Comparison of ENCODE assay signal across 10 cellular contexts in genomic region chr2:44267269-44268258, GRCh38. TPM values are rescaled to one million over a fixed set of nuclear protein-coding genes. Genes with fewer than 3 reads are reported as not detected.
DNase-seq lines count a peak whose midpoint lies in the region; ATAC-seq and TF ChIP-seq lines count a peak whose summit lies in the region.
"Had no signal": no experiment of that assay in that cellular context is flagged by ENCODE, and none has a peak within 500 bp of the region (broad histone marks: within the 10 kb centered on the region; RNA-seq: fewer than 3 reads in every experiment).

No MANE protein-coding gene starts in this region.

- no peaks in the 10 kb centered on the region for H3K9me3 Mint-ChIP-seq in neural progenitor cell
- H3K9me3 Mint-ChIP-seq: stimulated activated naive CD8-positive, alpha-beta T cell treated with anti-CD3 and anti-CD28 coated beads, Interleukin-15, Interleukin-2, amounts not matched to agents 100 ng/mL and 50 ng/mL, for 24 hours had no signal

- WGBS in transverse colon (ENCODE audit: low coverage in 1 of 2), 2 donors: 88 to 89% methylated on average over 4 to 8 of the region's 8 CpGs

- H3K4me1 Mint-ChIP-seq in neural progenitor cell: peaks cover 15% of the 10 kb centered on the region

- no peaks in the 10 kb centered on the region for H3K79me2 ChIP-seq in neural progenitor cell (ENCODE audit: low read depth)

- no peaks in the 10 kb centered on the region for H3K27me3 ChIP-seq in RWPE2 (ENCODE audit: insufficient read depth, poor library complexity, severe bottlenecking)
- no peaks in the 10 kb centered on the region for H3K27me3 ChIP-seq in neural progenitor cell
- H3K27me3 ChIP-seq in transverse colon: no peaks in the 10 kb centered on the region

- H2AFZ ChIP-seq in neural progenitor cell (replicated peaks): peak overlapping the region; percentile 14

- H3K4me2 ChIP-seq in neural progenitor cell: peak overlapping the region; percentile 14

- TF ChIP-seq CTCF in RWPE2 (IDR thresholded peaks at IDR 0.05; ENCODE audit: poor library complexity, severe bottlenecking): no peak
- TF ChIP-seq CTCF in neural progenitor cell (IDR thresholded peaks at IDR 0.05): no peak
- TF ChIP-seq CTCF in transverse colon (IDR thresholded peaks at IDR 0.05): no peak

- H4K20me1 ChIP-seq in neural progenitor cell (ENCODE audit: low read depth): no peaks in the 10 kb centered on the region

- H3K36me3 Mint-ChIP-seq in neural progenitor cell: no peaks in the 10 kb centered on the region

- H3K4me1 ChIP-seq in RWPE2 (ENCODE audit: insufficient read depth, poor library complexity, severe bottlenecking) (peaks cover 8% of the 10 kb centered on the region), neural progenitor cell (peaks cover 14% of the 10 kb centered on the region), transverse colon (no peaks in the 10 kb centered on the region)

- in situ Hi-C loops in transverse colon (cut with MboI; ENCODE audit: low pct_ligation_motif_present in 1 of 4, low pct_unique_long_range_greater_than_20kb in 1 of 4, low sequenced_read_pairs in 3 of 4): no loop called here

- H3K9ac ChIP-seq in neural progenitor cell: no peak overlapping the region

- no peak for TF ChIP-seq POLR2A in transverse colon (IDR thresholded peaks at IDR 0.05)

- DNase-seq in RWPE2 (ENCODE audit: low spot score) (no peak), fibroblast of peridontal ligament (ENCODE audit: extremely low read depth) (peak; percentile 70), neural progenitor cell (ENCODE audit: low spot score) (peak; percentile 13), transverse colon (no peak), NCI-H187 treated with DMSO at 0.1 percent for 48 hours (lab: John Stamatoyannopoulos, UW) (no peak), DMS79 treated with DMSO at 0.1 percent for 48 hours (lab: John Stamatoyannopoulos, UW) (no peak)
- DNase-seq: NK-92 treated with Interleukin-12 subunit alpha and Interleukin-12 subunit beta, amount 100 ng/mL, for 24 hours had no signal

- intact Hi-C loops in transverse colon (cut with DNase I; ENCODE audit: low total_unique reads): no loop called here

- ATAC-seq in RWPE2 (ENCODE audit: low read depth) (peak; percentile 21; the same call in 1 of the 3 replicates), HG03520 (IDR thresholded peaks at IDR 0.05; ENCODE audit: unreplicated experiment) (no peak)
- ATAC-seq: left lobe of liver had no signal

- no peak overlapping the region for H3K4me3 ChIP-seq in RWPE2 (ENCODE audit: severe bottlenecking)
- H3K4me3 ChIP-seq in neural progenitor cell: no peak overlapping the region
- no peak overlapping the region for H3K4me3 ChIP-seq in transverse colon

- H3K9me3 ChIP-seq in RWPE2 (ENCODE audit: severe bottlenecking) (no peaks in the 10 kb centered on the region), neural progenitor cell (ENCODE audit: low read depth) (no peaks in the 10 kb centered on the region), transverse colon (no peaks in the 10 kb centered on the region)

- H3F3A ChIP-seq in neural progenitor cell (ENCODE audit: low read depth): peaks cover 3% of the 10 kb centered on the region

- H3K27ac ChIP-seq in RWPE2 (ENCODE audit: poor library complexity, severe bottlenecking) (no peak overlapping the region), neural progenitor cell (peak overlapping the region; percentile 46), transverse colon (peak overlapping the region in 1 of 4 donors; percentile 23)

- no peak overlapping the region for H3K4me3 Mint-ChIP-seq in neural progenitor cell
- H3K4me3 Mint-ChIP-seq: stimulated activated naive CD8-positive, alpha-beta T cell treated with anti-CD3 and anti-CD28 coated beads, Interleukin-15, Interleukin-2, amounts not matched to agents 100 ng/mL and 50 ng/mL, for 24 hours had no signal

- H3K27ac Mint-ChIP-seq in neural progenitor cell: peak overlapping the region; percentile 86
- H3K27ac Mint-ChIP-seq: stimulated activated naive CD8-positive, alpha-beta T cell treated with anti-CD3 and anti-CD28 coated beads, Interleukin-15, Interleukin-2, amounts not matched to agents 100 ng/mL and 50 ng/mL, for 24 hours had no signal

- no peak for TF ChIP-seq EP300 in transverse colon (IDR thresholded peaks at IDR 0.05; ENCODE audit: low read depth)

- H3K27me3 Mint-ChIP-seq in neural progenitor cell (ENCODE audit: insufficient read depth, low read depth): no peaks in the 10 kb centered on the region
- H3K27me3 Mint-ChIP-seq: stimulated activated naive CD8-positive, alpha-beta T cell treated with anti-CD3 and anti-CD28 coated beads, Interleukin-15, Interleukin-2, amounts not matched to agents 100 ng/mL and 50 ng/mL, for 24 hours had no signal

- H3K36me3 ChIP-seq in RWPE2 (ENCODE audit: low read depth) (no peaks in the 10 kb centered on the region), neural progenitor cell (no peaks in the 10 kb centered on the region), transverse colon (no peaks in the 10 kb centered on the region)

RNA-seq across cellular contexts. Expression of gene SLC3A1, which starts 7.7 kb away (rescaled TPM):
- total RNA-seq in neural progenitor cell (ENCODE audit: low replicate concordance) (0.22 and 0.56 TPM in 2 replicates), transverse colon (100 to 1,000 TPM in 1 of 4 donors, 10 to 100 TPM in 2, 1 to 10 TPM in 1; 1.2 to 146 (median 66.7) TPM)

Comparison
In these comparisons a context has a peak if more than half of its experiments do, and no peak if none do; other contexts are left out.
1. DNase-seq: peak in fibroblast of peridontal ligament (single experiment) and neural progenitor cell (single experiment); none in RWPE2 (single experiment), transverse colon (single experiment), NCI-H187 treated with DMSO at 0.1 percent for 48 hours (single experiment) and DMS79 treated with DMSO at 0.1 percent for 48 hours (single experiment).